ENCODE assay signal across 8 cellular contexts in genomic region chr5:137619191-137619870, GRCh38.
DNase-seq lines count a peak whose midpoint lies in the region; ATAC-seq and TF ChIP-seq lines count a peak whose summit lies in the region.
"Had no signal": no experiment of that assay in that cellular context is flagged by ENCODE, and none has a peak within 500 bp of the region (broad histone marks: within the 10 kb centered on the region; RNA-seq: fewer than 3 reads in every experiment).

No MANE protein-coding gene starts in this region.

- no peaks in the 10 kb centered on the region for H3K27me3 Mint-ChIP-seq in activated naive CD8-positive, alpha-beta T cell treated with anti-CD3 and anti-CD28 coated beads for 36 hours

- CTCF ChIA-PET in SK-N-SH (lab: Yijun Ruan, JAX) = interaction anchor here (0.5 to 5.2 kb wide), 14 partner anchors 10 to 512 kb away, joined by 3 to 61 read pairs (median 4); no protein-coding TSS in a partner anchor

- no peak overlapping the region for H3K4me3 Mint-ChIP-seq in activated naive CD8-positive, alpha-beta T cell treated with anti-CD3 and anti-CD28 coated beads for 36 hours

- no peak for TF ChIP-seq RAD21 in Ishikawa (IDR thresholded peaks at IDR 0.05; ENCODE audit: low read depth)
- no peak; the same call in 1 of the 2 replicates for TF ChIP-seq RAD21 in SK-N-SH (IDR thresholded peaks at IDR 0.05; ENCODE audit: low read length)

- 19% methylated on average over 12 of the region's 12 CpGs for WGBS in SK-N-SH (ENCODE audit: low lambda C conversion rate)

- no peaks in the 10 kb centered on the region for H3K9me3 ChIP-seq in SK-N-SH
- H3K9me3 ChIP-seq in upper lobe of right lung = no peaks in the 10 kb centered on the region

- no peak for TF ChIP-seq CTCF in SK-N-SH (IDR thresholded peaks at IDR 0.05)
- no peak for TF ChIP-seq CTCF in upper lobe of right lung (IDR thresholded peaks at IDR 0.05)

- H3K27ac ChIP-seq in SK-N-SH (ENCODE audit: low read depth in 2 of 2, low read length in 1 of 2) (peak overlapping the region; percentile 69 to 83), upper lobe of right lung (peak overlapping the region; percentile 52)

- H3K9me3 Mint-ChIP-seq in activated naive CD8-positive, alpha-beta T cell treated with anti-CD3 and anti-CD28 coated beads for 36 hours = no peaks in the 10 kb centered on the region

- no peak overlapping the region for H3K27ac Mint-ChIP-seq in activated naive CD8-positive, alpha-beta T cell treated with anti-CD3 and anti-CD28 coated beads for 36 hours

- peak overlapping the region; percentile 43; the same call in 1 of the 2 replicates for H2AFZ ChIP-seq in SK-N-SH (ENCODE audit: low read depth)

- H3K27me3 ChIP-seq in SK-N-SH (ENCODE audit: insufficient read depth) (no peaks in the 10 kb centered on the region), upper lobe of right lung (no peaks in the 10 kb centered on the region)

- H3K4me3 ChIP-seq in SK-N-SH (ENCODE audit: low read depth in 2 of 2, low read length in 1 of 2) (peak overlapping the region in 1 of 2 experiments; percentile 23; a peak in 1 of 4 replicates), upper lobe of right lung (no peak overlapping the region)

- intact Hi-C loops in cardiac septum (cut with DNase I) = loop anchor here (5.0 kb wide), 1 partner anchor 52 kb away; no protein-coding TSS in a partner anchor
- intact Hi-C loops in upper lobe of right lung (cut with DNase I) = no loop called here

- ATAC-seq in upper lobe of right lung (peak; percentile 75), HG03095 (IDR thresholded peaks at IDR 0.05; ENCODE audit: unreplicated experiment) (no peak)

- peak; percentile 86 for DNase-seq in SK-N-SH
- DNase-seq in cardiac septum (ENCODE audit: low spot score) = peak; percentile 87
- DNase-seq in upper lobe of right lung = no peak
- DNase-seq in dermis blood vessel endothelial cell = no peak
- DNase-seq in activated naive CD8-positive, alpha-beta T cell treated with anti-CD3 and anti-CD28 coated beads for 36 hours = no peak
- DNase-seq: NCI-H1436 treated with DMSO at 0.1 percent for 48 hours had no signal

- no peaks in the 10 kb centered on the region for H3K36me3 ChIP-seq in SK-N-SH (replicated peaks in 1 of 2; ENCODE audit: control insufficient read depth in 1 of 2, insufficient read depth in 2 of 2, low read length in 1 of 2)
- H3K36me3 ChIP-seq in upper lobe of right lung = no peaks in the 10 kb centered on the region

- no peaks in the 10 kb centered on the region for H3K79me2 ChIP-seq in SK-N-SH (ENCODE audit: insufficient read depth)

- peaks cover 16% of the 10 kb centered on the region for H3F3A ChIP-seq in SK-N-SH (replicated peaks; ENCODE audit: insufficient read depth)

- H3K9ac ChIP-seq in SK-N-SH = peak overlapping the region; percentile 40; the same call in 1 of the 2 replicates

- H4K20me1 ChIP-seq in SK-N-SH (ENCODE audit: insufficient read depth) = no peaks in the 10 kb centered on the region

- no peaks in the 10 kb centered on the region for H3K4me1 Mint-ChIP-seq in activated naive CD8-positive, alpha-beta T cell treated with anti-CD3 and anti-CD28 coated beads for 36 hours

- peak overlapping the region; percentile 69 for H3K4me2 ChIP-seq in SK-N-SH

- POLR2A ChIA-PET in SK-N-SH (lab: Yijun Ruan, JAX) = interaction anchor here (0.8 to 1.4 kb wide), 2 partner anchors 52 to 135 kb away, joined by 3 to 4 read pairs; partner anchors contain the start of gene HNRNPA0

- H3K4me1 ChIP-seq in SK-N-SH (ENCODE audit: control insufficient read depth in 1 of 2, insufficient read depth in 2 of 2, low read depth in 1 of 2, low read length in 1 of 2) (peaks cover 16 to 27% of the 10 kb centered on the region in 2 experiments; a peak in 3 of 4 replicates), upper lobe of right lung (peaks cover 16% of the 10 kb centered on the region)

- no peak for TF ChIP-seq EP300 in Ishikawa (IDR thresholded peaks at IDR 0.05; ENCODE audit: borderline replicate concordance)
- TF ChIP-seq EP300 in SK-N-SH (IDR thresholded peaks at IDR 0.05; ENCODE audit: borderline replicate concordance in 1 of 2, low read depth in 1 of 2, low read length in 1 of 2) = peak in 1 of 2 experiments; percentile 81; a peak in 2 of 4 replicates

- no peaks in the 10 kb centered on the region for H3K9me2 ChIP-seq in SK-N-SH

- H3K36me3 Mint-ChIP-seq in activated naive CD8-positive, alpha-beta T cell treated with anti-CD3 and anti-CD28 coated beads for 36 hours = no peaks in the 10 kb centered on the region

TF ChIP-seq in Ishikawa, 13 proteins besides CTCF, POLR2A, EP300 and RAD21:
- TF ChIP-seq CREB1 (IDR thresholded peaks at IDR 0.05; ENCODE audit: low read depth) (no peak), USF1 (IDR thresholded peaks at IDR 0.05) (peak; percentile 8; the same call in 1 of the 2 replicates), ZBTB7A (IDR thresholded peaks at IDR 0.05; ENCODE audit: low read depth) (no peak), CEBPB (IDR thresholded peaks at IDR 0.05) (no peak)
TF ChIP-seq in Ishikawa: peak in this region for 1.

TF ChIP-seq in SK-N-SH, 30 proteins besides CTCF, POLR2A, EP300 and RAD21 (continues in another document):
- TF ChIP-seq GABPA (IDR thresholded peaks at IDR 0.05; ENCODE audit: low read depth) = no peak
- TF ChIP-seq FOSL2 (IDR thresholded peaks at IDR 0.05; ENCODE audit: borderline replicate concordance, low read depth) = no peak
- no peak for TF ChIP-seq RXRA (IDR thresholded peaks at IDR 0.05; ENCODE audit: borderline replicate concordance, low read depth)
- TF ChIP-seq SMC3 (IDR thresholded peaks at IDR 0.05; ENCODE audit: low read depth, low read length) = no peak; the same call in 1 of the 2 replicates
- TF ChIP-seq REST (IDR thresholded peaks at IDR 0.05; ENCODE audit: low read depth, low read length) = no peak
- TF ChIP-seq GATA2 (CRISPR knock-in tag; IDR thresholded peaks at IDR 0.05) = peak; percentile 99
- TF ChIP-seq MAX (IDR thresholded peaks at IDR 0.05; ENCODE audit: low read depth) = peak; percentile 91
- peak; percentile 83 for TF ChIP-seq USF1 (IDR thresholded peaks at IDR 0.05; ENCODE audit: borderline replicate concordance, low read depth)
- no peak for TF ChIP-seq RFX5 (IDR thresholded peaks at IDR 0.05; ENCODE audit: low read length)
- no peak for TF ChIP-seq YY1 (IDR thresholded peaks at IDR 0.05; ENCODE audit: low read depth)
- TF ChIP-seq RCOR1 (IDR thresholded peaks at IDR 0.05; ENCODE audit: low read length) = peak; percentile 83
- peak; percentile 88 for TF ChIP-seq CHD2 (IDR thresholded peaks at IDR 0.05; ENCODE audit: low read length, partially characterized antibody)
- no peak for TF ChIP-seq FOXM1 (IDR thresholded peaks at IDR 0.05; ENCODE audit: low read depth)
- peak; percentile 44; the same call in 1 of the 2 replicates for TF ChIP-seq PBX3 (IDR thresholded peaks at IDR 0.05)
- peak; percentile 49; the same call in 1 of the 2 replicates for TF ChIP-seq JUND (IDR thresholded peaks at IDR 0.05)
- peak; percentile 79 for TF ChIP-seq NFIC (IDR thresholded peaks at IDR 0.05; ENCODE audit: borderline replicate concordance)
- no peak for TF ChIP-seq ELF1 (IDR thresholded peaks at IDR 0.05)
- peak; percentile 36; the same call in 1 of the 2 replicates for TF ChIP-seq TEAD4 (IDR thresholded peaks at IDR 0.05; ENCODE audit: borderline replicate concordance, insufficient read depth)
- no peak for TF ChIP-seq MEF2A (IDR thresholded peaks at IDR 0.05; ENCODE audit: borderline replicate concordance, low read depth)
- no peak for TF ChIP-seq EZH2phosphoT487 (IDR thresholded peaks at IDR 0.05; ENCODE audit: borderline replicate concordance, low read depth)

Comparison
In these comparisons a context has a peak if more than half of its experiments do, and no peak if none do; other contexts are left out.
1. DNase-seq: peak in SK-N-SH (single experiment) and cardiac septum (single experiment); none in upper lobe of right lung (single experiment), dermis blood vessel endothelial cell (single experiment) and activated naive CD8-positive, alpha-beta T cell treated with anti-CD3 and anti-CD28 coated beads for 36 hours (single experiment).